In the genomic region with DNA sequence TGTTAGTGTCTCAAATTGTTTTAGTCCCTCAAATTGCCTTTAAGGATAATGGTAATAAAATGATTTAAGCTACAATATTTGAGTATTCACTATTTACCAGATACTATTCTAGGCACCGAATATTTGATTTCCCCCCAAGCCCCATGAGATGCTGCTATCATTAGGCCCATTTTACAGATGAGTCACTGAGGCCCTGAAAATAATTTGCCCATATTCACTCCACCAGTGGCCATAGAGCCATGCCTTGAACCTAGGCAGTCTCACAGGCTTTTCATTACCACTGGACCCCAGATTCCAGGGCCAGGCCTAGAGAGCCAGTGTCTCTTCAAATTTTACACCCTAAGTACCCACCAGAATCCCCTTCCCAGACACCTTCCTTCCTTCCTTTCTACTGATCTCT, we compare ENCODE assay signal across 2 cellular contexts.
A peak's percentile ranks its signal among the peaks of the same experiment; 100 is the strongest.
TF ChIP-seq lines count a peak whose summit lies in the region.

No MANE protein-coding gene starts in this region.

TF ChIP-seq in HepG2, 621 proteins besides CTCF, POLR2A, EP300 and RAD21 (continues in another document):
- TF ChIP-seq ZBTB20 (CRISPR knock-in tag; IDR thresholded peaks at IDR 0.05; ENCODE audit: borderline replicate concordance, low read depth) (0 out of 2 replicates have a peak, but pooled peaks have one; percentile 3), ZNF160 (CRISPR knock-in tag; IDR thresholded peaks at IDR 0.05) (no peak), THAP8 (CRISPR knock-in tag; IDR thresholded peaks at IDR 0.05; ENCODE audit: borderline replicate concordance) (no peak), ZNF234 (CRISPR knock-in tag; conservative IDR thresholded peaks at IDR 0.05) (0 out of 2 replicates have a peak, but pooled peaks have one; percentile 34), MNT (IDR thresholded peaks at IDR 0.05) (no peak), ZNF629 (CRISPR knock-in tag; conservative IDR thresholded peaks at IDR 0.05) (peak; percentile 84), U2AF2 (IDR thresholded peaks at IDR 0.05; ENCODE audit: low read depth, low read length) (no peak), ZKSCAN8 (CRISPR knock-in tag; IDR thresholded peaks at IDR 0.05; ENCODE audit: borderline replicate concordance) (no peak), TIGD3 (CRISPR knock-in tag; IDR thresholded peaks at IDR 0.05; ENCODE audit: borderline replicate concordance) (0 out of 2 replicates have a peak, but pooled peaks have one; percentile 2)
- TF ChIP-seq, protein P1, sequence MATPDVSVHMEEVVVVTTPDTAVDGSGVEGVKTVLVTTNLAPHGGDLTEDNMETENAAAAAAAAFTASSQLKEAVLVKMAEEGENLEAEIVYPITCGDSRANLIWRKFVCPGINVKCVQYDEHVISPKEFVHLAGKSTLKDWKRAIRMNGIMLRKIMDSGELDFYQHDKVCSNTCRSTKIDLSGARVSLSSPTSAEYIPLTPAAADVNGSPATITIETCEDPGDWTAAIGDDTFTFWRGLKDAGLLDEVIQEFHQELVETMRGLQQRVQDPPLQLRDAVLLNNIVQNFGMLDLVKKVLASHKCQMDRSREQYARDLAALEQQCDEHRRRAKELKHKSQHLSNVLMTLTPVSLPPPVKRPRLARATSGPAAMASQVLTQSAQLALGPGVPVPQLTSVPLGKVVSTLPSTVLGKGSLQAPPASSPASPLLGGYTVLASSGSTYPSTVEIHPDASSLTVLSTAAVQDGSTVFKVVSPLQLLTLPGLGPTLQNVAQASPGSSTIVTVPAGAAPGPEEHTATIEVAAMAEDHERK (CRISPR knock-in tag; IDR thresholded peaks at IDR 0.05; ENCODE audit: low read depth): no peak
- TF ChIP-seq, protein P2, sequence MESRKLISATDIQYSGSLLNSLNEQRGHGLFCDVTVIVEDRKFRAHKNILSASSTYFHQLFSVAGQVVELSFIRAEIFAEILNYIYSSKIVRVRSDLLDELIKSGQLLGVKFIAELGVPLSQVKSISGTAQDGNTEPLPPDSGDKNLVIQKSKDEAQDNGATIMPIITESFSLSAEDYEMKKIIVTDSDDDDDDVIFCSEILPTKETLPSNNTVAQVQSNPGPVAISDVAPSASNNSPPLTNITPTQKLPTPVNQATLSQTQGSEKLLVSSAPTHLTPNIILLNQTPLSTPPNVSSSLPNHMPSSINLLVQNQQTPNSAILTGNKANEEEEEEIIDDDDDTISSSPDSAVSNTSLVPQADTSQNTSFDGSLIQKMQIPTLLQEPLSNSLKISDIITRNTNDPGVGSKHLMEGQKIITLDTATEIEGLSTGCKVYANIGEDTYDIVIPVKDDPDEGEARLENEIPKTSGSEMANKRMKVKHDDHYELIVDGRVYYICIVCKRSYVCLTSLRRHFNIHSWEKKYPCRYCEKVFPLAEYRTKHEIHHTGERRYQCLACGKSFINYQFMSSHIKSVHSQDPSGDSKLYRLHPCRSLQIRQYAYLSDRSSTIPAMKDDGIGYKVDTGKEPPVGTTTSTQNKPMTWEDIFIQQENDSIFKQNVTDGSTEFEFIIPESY (CRISPR knock-in tag; IDR thresholded peaks at IDR 0.05): no peak

TF ChIP-seq in H1, 55 proteins besides CTCF, POLR2A, EP300 and RAD21:
- 0 out of 2 replicates have a peak, but pooled peaks have one; percentile 62 for TF ChIP-seq KDM1A (IDR thresholded peaks at IDR 0.05; ENCODE audit: borderline replicate concordance, low read length)
- no peak for TF ChIP-seq RBBP5 (IDR thresholded peaks at IDR 0.05; ENCODE audit: borderline replicate concordance, low read depth, low read length)
